In the genomic region with DNA sequence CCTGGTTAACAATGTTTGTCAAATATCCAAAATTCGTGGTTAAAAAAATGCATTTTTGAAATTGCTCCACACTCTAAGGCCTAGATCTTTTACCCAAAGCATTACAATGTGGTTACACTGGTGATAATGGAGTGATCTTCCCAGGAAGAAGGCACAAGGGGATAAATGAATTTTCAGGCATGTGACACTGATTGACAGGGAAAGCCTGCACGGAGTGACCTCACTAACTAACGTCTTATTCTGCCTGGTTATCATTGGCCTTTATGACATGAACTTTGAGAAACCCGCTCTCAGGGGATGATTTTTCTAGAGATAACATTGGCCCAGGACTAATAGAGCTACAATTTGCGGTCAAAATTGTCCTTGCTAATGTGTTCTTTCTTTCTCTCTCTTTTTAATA, we compare ENCODE assay signal across 18 cellular contexts.
DNase-seq lines count a peak whose midpoint lies in the region; ATAC-seq and TF ChIP-seq lines count a peak whose summit lies in the region.
"Had no signal": no experiment of that assay in that cellular context is flagged by ENCODE, and none has a peak within 500 bp of the region (broad histone marks: within the 10 kb centered on the region; RNA-seq: fewer than 3 reads in every experiment).

No MANE protein-coding gene starts in this region.

- H3K27me3 ChIP-seq in breast epithelium (no peaks in the 10 kb centered on the region), iPS-18a (ENCODE audit: control insufficient read depth, insufficient read depth, low read length) (no peaks in the 10 kb centered on the region), BE2C (peaks cover 7% of the 10 kb centered on the region; the same call in 1 of the 2 replicates)
- H3K27me3 ChIP-seq: BLaER1 had no signal

- no peak for TF ChIP-seq CTCF in breast epithelium (IDR thresholded peaks at IDR 0.05)
- no peak for TF ChIP-seq CTCF in MCF 10A (IDR thresholded peaks at IDR 0.05; ENCODE audit: unreplicated experiment)
- TF ChIP-seq CTCF in BE2C (IDR thresholded peaks at IDR 0.05; ENCODE audit: low read depth, low read length) = no peak

- H3K27me3 Mint-ChIP-seq in MCF 10A (ENCODE audit: insufficient read depth, unreplicated experiment) = peaks cover 60% of the 10 kb centered on the region

- DNase-seq in breast epithelium (ENCODE audit: low spot score in 2 of 2) = no peak
- DNase-seq in MCF 10A (ENCODE audit: unreplicated experiment) = no peak
- DNase-seq in SK-MEL-5 (ENCODE audit: low read depth, low spot score) = peak; percentile 84
- DNase-seq in BE2C = no peak
- no peak for DNase-seq in glomerular visceral epithelial cell (ENCODE audit: extremely low spot score)
- DNase-seq: AML-193; CD4-positive, alpha-beta memory T cell; DMS153; DMS79; GDM1 had no signal

- no peaks in the 10 kb centered on the region for H3K9me3 Mint-ChIP-seq in MCF 10A (ENCODE audit: unreplicated experiment)
- H3K9me3 Mint-ChIP-seq: CD14-positive monocyte; CD4-positive, alpha-beta memory T cell had no signal

- intact Hi-C loops in breast epithelium (cut with DNase I; ENCODE audit: low total_unique reads) (no loop called here), MCF 10A (cut with micrococcal nuclease) (no loop called here)

- no peak overlapping the region for H3K27ac Mint-ChIP-seq in MCF 10A (ENCODE audit: low read depth, unreplicated experiment)
- H3K27ac Mint-ChIP-seq: CD14-positive monocyte; CD4-positive, alpha-beta memory T cell had no signal

- H3K4me3 ChIP-seq in breast epithelium (no peak overlapping the region), iPS-18a (ENCODE audit: low read length) (no peak overlapping the region), BE2C (ENCODE audit: low read depth, low read length) (no peak overlapping the region)
- H3K4me3 ChIP-seq: A549, BLaER1 had no signal

- no peaks in the 10 kb centered on the region for H3K4me1 Mint-ChIP-seq in MCF 10A (ENCODE audit: insufficient read depth, unreplicated experiment)
- H3K4me1 Mint-ChIP-seq: CD4-positive, alpha-beta memory T cell had no signal

- no TSS peak for BruUV-seq in MCF 10A (replicated peaks; lab: Mats Ljungman, UMichigan)

- H3K4me3 Mint-ChIP-seq in MCF 10A (ENCODE audit: unreplicated experiment) = no peak overlapping the region
- H3K4me3 Mint-ChIP-seq: CD14-positive monocyte; CD4-positive, alpha-beta memory T cell had no signal

- in situ Hi-C loops in SK-MEL-5 (cut with HindIII; ENCODE audit: low pct_unique_long_range_greater_than_20kb, low sequenced_read_pairs) = no loop called here

- no peak overlapping the region for H3K9ac ChIP-seq in iPS-18a (ENCODE audit: low read length)
- H3K9ac ChIP-seq: BLaER1 had no signal

- POLR2A ChIA-PET in MCF 10A (lab: Yijun Ruan, JAX) = no interaction called here

- no peaks in the 10 kb centered on the region for H3K36me3 ChIP-seq in breast epithelium
- no peaks in the 10 kb centered on the region for H3K36me3 ChIP-seq in iPS-18a (ENCODE audit: control insufficient read depth, low read depth, low read length)
- H3K36me3 ChIP-seq in BE2C = no peaks in the 10 kb centered on the region
- H3K36me3 ChIP-seq: BLaER1 had no signal

- no peaks in the 10 kb centered on the region for H3K36me3 Mint-ChIP-seq in MCF 10A (ENCODE audit: insufficient read depth, unreplicated experiment)
- H3K36me3 Mint-ChIP-seq: CD4-positive, alpha-beta memory T cell had no signal

- CTCF ChIA-PET in MCF 10A (lab: Yijun Ruan, JAX) = no interaction called here

- no peak for ATAC-seq in GM19463 (IDR thresholded peaks at IDR 0.05; ENCODE audit: unreplicated experiment)
- ATAC-seq: A549, HCT116, HepG2 had no signal

- H3K4me1 ChIP-seq in breast epithelium (peaks cover 0 to 6% of the 10 kb centered on the region in 2 donors), iPS-18a (ENCODE audit: control insufficient read depth, low read depth, low read length) (peaks cover 33% of the 10 kb centered on the region), BE2C (no peaks in the 10 kb centered on the region)
- H3K4me1 ChIP-seq: A549, BLaER1 had no signal

- no peak for TF ChIP-seq POLR2A in breast epithelium (IDR thresholded peaks at IDR 0.05)

- H3K27ac ChIP-seq in breast epithelium = peak overlapping the region; percentile 73 to 74
- H3K27ac ChIP-seq in iPS-18a (ENCODE audit: low read length) = peak overlapping the region; percentile 19
- H3K27ac ChIP-seq: 22Rv1, A549, BLaER1 had no signal

- H3K9me3 ChIP-seq in breast epithelium = no peaks in the 10 kb centered on the region
- no peaks in the 10 kb centered on the region for H3K9me3 ChIP-seq in iPS-18a (ENCODE audit: control insufficient read depth, low read depth, low read length)
- H3K9me3 ChIP-seq in BE2C = no peaks in the 10 kb centered on the region
- H3K9me3 ChIP-seq: A549, BLaER1 had no signal
